ENCODE assay signal across 1 cellular context in genomic region chr13:20411638-20412342, GRCh38.
TF ChIP-seq lines count a peak whose summit lies in the region.

No MANE protein-coding gene starts in this region.

TF ChIP-seq in WTC11, 78 proteins besides CTCF, POLR2A, EP300 and RAD21 (continued from another document):
- no peak for TF ChIP-seq USF2 (CRISPR knock-in tag; IDR thresholded peaks at IDR 0.05)
TF ChIP-seq in WTC11: peak in this region for 0.
